Comparison of ENCODE assay signal across 24 cellular contexts in genomic region chr4:165507381-165507780, GRCh38.
DNase-seq lines count a peak whose midpoint lies in the region; ATAC-seq, FAIRE-seq and TF ChIP-seq lines count a peak whose summit lies in the region.
"Had no signal": no experiment of that assay in that cellular context is flagged by ENCODE, and none has a peak within 500 bp of the region (broad histone marks: within the 10 kb centered on the region; RNA-seq: fewer than 3 reads in every experiment).

No MANE protein-coding gene starts in this region.

- H2AFZ ChIP-seq in mammary epithelial cell (ENCODE audit: low read depth, low read length) = peak overlapping the region; percentile 34
- H2AFZ ChIP-seq in keratinocyte (ENCODE audit: control insufficient read depth, low read length) = peak overlapping the region; percentile 78
- H2AFZ ChIP-seq: GM23338 had no signal

- BruUV-seq in mammary epithelial cell (replicated peaks; lab: Mats Ljungman, UMichigan) = no TSS peak
- no TSS peak for BruUV-seq in MCF 10A (replicated peaks; lab: Mats Ljungman, UMichigan)

- no peaks in the 10 kb centered on the region for H3K36me3 Mint-ChIP-seq in MCF 10A (ENCODE audit: insufficient read depth, unreplicated experiment)
- no peaks in the 10 kb centered on the region for H3K36me3 Mint-ChIP-seq in activated T-cell treated with anti-CD3 and anti-CD28 coated beads, Interleukin-2, amount 50 U/mL, for 4 hours (ENCODE audit: insufficient read depth)
- H3K36me3 Mint-ChIP-seq: IgD-negative memory B cell had no signal

- H4K20me1 ChIP-seq in mammary epithelial cell (ENCODE audit: insufficient read depth, low read length) (no peaks in the 10 kb centered on the region), keratinocyte (ENCODE audit: control insufficient read depth, extremely low read depth, insufficient read depth, low read length) (no peaks in the 10 kb centered on the region)
- H4K20me1 ChIP-seq: BLaER1 had no signal

- DNase-seq in mammary epithelial cell (no peak), MCF 10A (ENCODE audit: unreplicated experiment) (no peak), keratinocyte (ENCODE audit: low read depth, low spot score) (no peak), sigmoid colon (no peak), ovary (no peak), small intestine (no peak)
- no peak for DNase-seq in activated T-cell treated with anti-CD3 and anti-CD28 coated beads, Interleukin-2, amount 50 U/mL, for 4 hours
- DNase-seq in stimulated activated CD4-positive, alpha-beta T cell treated with anti-CD3 and anti-CD28 coated beads, Interleukin-15, amount 100 ng/mL, for 24 hours = no peak
- DNase-seq: ACHN; CD4-positive, alpha-beta T cell; COR-L47; DMS79; HCEC 1CT; Karpas-422; NCI-H1417; NCI-H1694 treated with DMSO at 0.1 percent for 48 hours; NCI-H2081 treated with DMSO at 0.1 percent for 48 hours; NCI-H2171 treated with DMSO at 0.1 percent for 48 hours; NCI-H526; SHP77 had no signal

- dilution Hi-C loops in mammary epithelial cell (cut with HindIII; ENCODE audit: low sequenced_read_pairs) = no loop called here
- dilution Hi-C loops in keratinocyte (cut with MboI; ENCODE audit: extremely low pct_ligation_motif_present, low sequenced_read_pairs) = no loop called here

- H3K4me3 ChIP-seq in mammary epithelial cell (replicated peaks in 1 of 3; ENCODE audit: insufficient read depth in 1 of 3, low read depth in 2 of 3, low read length in 3 of 3) (no peak overlapping the region), keratinocyte (ENCODE audit: control insufficient read depth in 2 of 3, extremely low read depth in 1 of 3, insufficient read depth in 2 of 3, low read depth in 1 of 3, low read length in 3 of 3) (peak overlapping the region in 2 of 3 experiments; percentile 29 to 60), sigmoid colon (no peak overlapping the region), ovary (no peak overlapping the region), small intestine (ENCODE audit: low read depth in 1 of 2, low read length in 2 of 2) (no peak overlapping the region)
- H3K4me3 ChIP-seq: BLaER1, GM23338 had no signal

- no peaks in the 10 kb centered on the region for H3K4me1 ChIP-seq in mammary epithelial cell (ENCODE audit: insufficient read depth, low read length)
- peaks cover 17% of the 10 kb centered on the region for H3K4me1 ChIP-seq in keratinocyte (ENCODE audit: control insufficient read depth, extremely low read depth, insufficient read depth, low read length)
- H3K4me1 ChIP-seq in sigmoid colon = peaks cover 0 to 54% (median 40%) of the 10 kb centered on the region in 4 donors
- no peaks in the 10 kb centered on the region for H3K4me1 ChIP-seq in ovary (ENCODE audit: insufficient read depth)
- no peaks in the 10 kb centered on the region for H3K4me1 ChIP-seq in small intestine (ENCODE audit: control insufficient read depth in 2 of 2, insufficient read depth in 1 of 2, low read depth in 1 of 2, low read length in 1 of 2)
- H3K4me1 ChIP-seq: BLaER1 had no signal

- H3K4me3 Mint-ChIP-seq in MCF 10A (ENCODE audit: unreplicated experiment) = no peak overlapping the region
- H3K4me3 Mint-ChIP-seq in activated T-cell treated with anti-CD3 and anti-CD28 coated beads, Interleukin-2, amount 50 U/mL, for 4 hours = no peak overlapping the region
- H3K4me3 Mint-ChIP-seq: CD4-positive, alpha-beta T cell; GM23338; IgD-negative memory B cell had no signal

- H3K9me3 Mint-ChIP-seq in MCF 10A (ENCODE audit: unreplicated experiment) = peaks cover under 1% of the 10 kb centered on the region
- no peaks in the 10 kb centered on the region for H3K9me3 Mint-ChIP-seq in activated T-cell treated with anti-CD3 and anti-CD28 coated beads, Interleukin-2, amount 50 U/mL, for 4 hours
- H3K9me3 Mint-ChIP-seq: CD4-positive, alpha-beta T cell; GM23338; IgD-negative memory B cell had no signal

- no peaks in the 10 kb centered on the region for H3K79me2 ChIP-seq in mammary epithelial cell (ENCODE audit: insufficient read depth, low read length)
- no peaks in the 10 kb centered on the region for H3K79me2 ChIP-seq in keratinocyte (ENCODE audit: control insufficient read depth, insufficient read depth, low read length)

- no peaks in the 10 kb centered on the region for H3K9me1 ChIP-seq in keratinocyte (ENCODE audit: control insufficient read depth, extremely low read depth, insufficient read depth, low read length)

- no peak for TF ChIP-seq EP300 in sigmoid colon (IDR thresholded peaks at IDR 0.05)
- no peak for TF ChIP-seq EP300 in ovary (IDR thresholded peaks at IDR 0.05)

- no peak for ATAC-seq in activated T-cell treated with anti-CD3 and anti-CD28 coated beads, Interleukin-2, amount 50 U/mL, for 4 hours
- ATAC-seq: GM23338 had no signal

- FAIRE-seq in keratinocyte (lab: Jason Lieb, UNC) (no peak), small intestine (lab: Jason Lieb, UNC) (no peak)

- H3K9me3 ChIP-seq in mammary epithelial cell (replicated peaks; ENCODE audit: insufficient read depth, low read length) = no peaks in the 10 kb centered on the region
- no peaks in the 10 kb centered on the region for H3K9me3 ChIP-seq in keratinocyte (ENCODE audit: control insufficient read depth, low read depth, low read length)
- no peaks in the 10 kb centered on the region for H3K9me3 ChIP-seq in sigmoid colon
- no peaks in the 10 kb centered on the region for H3K9me3 ChIP-seq in ovary
- H3K9me3 ChIP-seq in small intestine (ENCODE audit: control insufficient read depth, low read depth) = no peaks in the 10 kb centered on the region
- H3K9me3 ChIP-seq: BLaER1 had no signal

- H3K27ac ChIP-seq in mammary epithelial cell (ENCODE audit: insufficient read depth, low read depth, low read length) = no peak overlapping the region
- no peak overlapping the region for H3K27ac ChIP-seq in keratinocyte (ENCODE audit: control insufficient read depth, insufficient read depth, low read length)
- H3K27ac ChIP-seq in sigmoid colon = peak overlapping the region; percentile 57 to 65 (median 61)
- no peak overlapping the region for H3K27ac ChIP-seq in ovary
- H3K27ac ChIP-seq in small intestine (ENCODE audit: low read depth in 1 of 2, low read length in 1 of 2) = no peak overlapping the region
- H3K27ac ChIP-seq: 22Rv1, BLaER1 had no signal

- H3K4me2 ChIP-seq in mammary epithelial cell (ENCODE audit: insufficient read depth, low read depth, low read length) (no peak overlapping the region), keratinocyte (ENCODE audit: control insufficient read depth, extremely low read depth, insufficient read depth, low read depth, low read length) (peak overlapping the region; percentile 81)
- H3K4me2 ChIP-seq: BLaER1, GM23338 had no signal

- in situ Hi-C loops in mammary epithelial cell (cut with MboI; ENCODE audit: low sequenced_read_pairs in 2 of 2) = no loop called here

- H3K9ac ChIP-seq in mammary epithelial cell (ENCODE audit: insufficient read depth, low read length) (no peak overlapping the region), keratinocyte (ENCODE audit: control insufficient read depth, extremely low read depth, insufficient read depth, low read length) (no peak overlapping the region)
- H3K9ac ChIP-seq: BLaER1 had no signal

- POLR2A ChIA-PET in MCF 10A (lab: Yijun Ruan, JAX) = interaction anchor here (0.6 to 2.9 kb wide), 5 partner anchors 16 to 364 kb away, joined by 3 to 11 read pairs (median 3); no protein-coding TSS in a partner anchor

- H3K36me3 ChIP-seq in mammary epithelial cell (ENCODE audit: insufficient read depth, low read length) = no peaks in the 10 kb centered on the region
- H3K36me3 ChIP-seq in keratinocyte (ENCODE audit: control insufficient read depth in 2 of 2, extremely low read depth in 1 of 2, insufficient read depth in 2 of 2, low read length in 2 of 2) = no peaks in the 10 kb centered on the region
- no peaks in the 10 kb centered on the region for H3K36me3 ChIP-seq in sigmoid colon
- no peaks in the 10 kb centered on the region for H3K36me3 ChIP-seq in ovary
- no peaks in the 10 kb centered on the region for H3K36me3 ChIP-seq in small intestine (ENCODE audit: control insufficient read depth in 2 of 2, insufficient read depth in 2 of 2, low read length in 2 of 2)
- H3K36me3 ChIP-seq: BLaER1 had no signal

- TF ChIP-seq POLR2A in sigmoid colon (IDR thresholded peaks at IDR 0.05) = no peak
- no peak for TF ChIP-seq POLR2A in ovary (IDR thresholded peaks at IDR 0.05)

- H3K27me3 ChIP-seq in mammary epithelial cell (ENCODE audit: insufficient read depth, low read length) = no peaks in the 10 kb centered on the region
- H3K27me3 ChIP-seq in keratinocyte (ENCODE audit: control insufficient read depth, extremely low read depth, insufficient read depth, low read length) = no peaks in the 10 kb centered on the region
- no peaks in the 10 kb centered on the region for H3K27me3 ChIP-seq in sigmoid colon
- H3K27me3 ChIP-seq in ovary = no peaks in the 10 kb centered on the region
- H3K27me3 ChIP-seq in small intestine (ENCODE audit: control insufficient read depth in 2 of 2, insufficient read depth in 2 of 2, low read length in 2 of 2) = no peaks in the 10 kb centered on the region
- H3K27me3 ChIP-seq: BLaER1 had no signal

- CTCF ChIA-PET in mammary epithelial cell (lab: Charles Lee; ENCODE audit: low non-redundant PET) (no interaction called here), MCF 10A (lab: Yijun Ruan, JAX) (interaction anchor here (0.5 to 8.5 kb wide), 7 partner anchors 8 to 219 kb away, joined by 3 to 99 read pairs (median 4); no protein-coding TSS in a partner anchor)

- WGBS in mammary epithelial cell (ENCODE audit: low coverage, missing lambda C conversion rate) = 91% methylated on average over 9 of the region's 9 CpGs
- 89 to 90% methylated on average over 9 of the region's 9 CpGs for WGBS in sigmoid colon, 2 donors
- WGBS in ovary, 3 donors = 90 to 94% (median 93%) methylated on average over 9 of the region's 9 CpGs
- 81 to 87% (median 83%) methylated on average over 9 of the region's 9 CpGs for WGBS in small intestine, 3 donors

- peaks cover 31% of the 10 kb centered on the region for H3K4me1 Mint-ChIP-seq in MCF 10A (ENCODE audit: insufficient read depth, unreplicated experiment)
- H3K4me1 Mint-ChIP-seq in activated T-cell treated with anti-CD3 and anti-CD28 coated beads, Interleukin-2, amount 50 U/mL, for 4 hours (ENCODE audit: low read depth) = peaks cover 2% of the 10 kb centered on the region
- H3K4me1 Mint-ChIP-seq: GM23338 had no signal

- intact Hi-C loops in mammary epithelial cell (cut with micrococcal nuclease) (no loop called here), MCF 10A (cut with micrococcal nuclease) (no loop called here), sigmoid colon (cut with DNase I) (no loop called here), ovary (cut with DNase I) (no loop called here)

- no peak for TF ChIP-seq CTCF in mammary epithelial cell (conservative IDR thresholded peaks at IDR 0.05 in 1 of 2, IDR thresholded peaks at IDR 0.05 in 1 of 2; ENCODE audit: extremely low read depth in 1 of 2, insufficient read depth in 1 of 2, low read depth in 1 of 2, low read length in 2 of 2)
- no peak for TF ChIP-seq CTCF in MCF 10A (IDR thresholded peaks at IDR 0.05; ENCODE audit: unreplicated experiment)
- no peak for TF ChIP-seq CTCF in keratinocyte (optimal IDR thresholded peaks at IDR 0.05 in 1 of 3, IDR thresholded peaks at IDR 0.05 in 1 of 3, conservative IDR thresholded peaks at IDR 0.05 in 1 of 3; ENCODE audit: extremely low read depth in 1 of 3, insufficient read depth in 2 of 3, low read length in 3 of 3)
- TF ChIP-seq CTCF in sigmoid colon (IDR thresholded peaks at IDR 0.05) = no peak
- no peak for TF ChIP-seq CTCF in ovary (IDR thresholded peaks at IDR 0.05)

- H3K27me3 Mint-ChIP-seq in MCF 10A (ENCODE audit: insufficient read depth, unreplicated experiment) = no peaks in the 10 kb centered on the region
- H3K27me3 Mint-ChIP-seq in activated T-cell treated with anti-CD3 and anti-CD28 coated beads, Interleukin-2, amount 50 U/mL, for 4 hours (ENCODE audit: low read depth) = peaks cover 5% of the 10 kb centered on the region
- H3K27me3 Mint-ChIP-seq: CD4-positive, alpha-beta T cell had no signal

- no peak overlapping the region for H3K27ac Mint-ChIP-seq in MCF 10A (ENCODE audit: low read depth, unreplicated experiment)
- H3K27ac Mint-ChIP-seq: CD4-positive, alpha-beta T cell; GM23338; IgD-negative memory B cell had no signal

Comparison
In these comparisons a context has a peak if more than half of its experiments do, and no peak if none do; other contexts are left out.
1. H3K27ac ChIP-seq: peak in sigmoid colon (4 of 4); none in mammary epithelial cell (single experiment), keratinocyte (single experiment), ovary (0 of 2) and small intestine (0 of 2).
2. H3K4me3 ChIP-seq: peak in keratinocyte (2 of 3); none in mammary epithelial cell (0 of 3), sigmoid colon (0 of 4), ovary (single experiment) and small intestine (0 of 2).